8 cellular contexts compared by ENCODE assay signal in genomic region chr17:2393184-2393953, GRCh38. TPM values are rescaled to one million over a fixed set of nuclear protein-coding genes. Genes with fewer than 3 reads are reported as not detected.
DNase-seq lines count a peak whose midpoint lies in the region; ATAC-seq and TF ChIP-seq lines count a peak whose summit lies in the region.

No MANE protein-coding gene starts in this region.

- DNase-seq in AG04449 (ENCODE audit: low read depth, low spot score) = no peak
- peak; percentile 83 for DNase-seq in NCI-H226
- DNase-seq in activated CD4-positive, alpha-beta T cell treated with anti-CD3 and anti-CD28 coated beads for 36 hours = peak; percentile 96
- DNase-seq in choroid plexus epithelial cell (ENCODE audit: low read depth) = peak; percentile 87
- DNase-seq in stimulated activated CD4-positive, alpha-beta T cell treated with anti-CD3 and anti-CD28 coated beads, Interleukin-1b, Interleukin-23, amount 100 ng/mL, for 1 hour (ENCODE audit: low read depth in 2 of 2) = peak; percentile 86

- H3K27me3 Mint-ChIP-seq in activated CD4-positive, alpha-beta T cell treated with anti-CD3 and anti-CD28 coated beads for 36 hours = no peaks in the 10 kb centered on the region

- peak overlapping the region; percentile 62 for H3K4me3 ChIP-seq in AG04449 (ENCODE audit: low read depth, low read length)
- peak overlapping the region; percentile 73 for H3K4me3 ChIP-seq in choroid plexus epithelial cell (ENCODE audit: low read depth, low read length)

- POLR2A ChIA-PET in AG04449 (lab: Yijun Ruan, JAX) = interaction anchor here (0.6 to 2.6 kb wide), 8 partner anchors 8 to 676 kb away, joined by 3 to 17 read pairs (median 8); no protein-coding TSS in a partner anchor
- POLR2A ChIA-PET in activated CD4-positive, alpha-beta T cell treated with anti-CD3 and anti-CD28 coated beads for 36 hours (lab: Charles Lee) = interaction anchor here (0.6 to 2.9 kb wide), 10 partner anchors 9 to 559 kb away, joined by 3 to 36 read pairs (median 4); partner anchors contain the start of genes MNT, PAFAH1B1, SGSM2 and SMG6

- no peaks in the 10 kb centered on the region for H3K27me3 ChIP-seq in layer of hippocampus (ENCODE audit: control insufficient read depth, insufficient read depth, low read length)

- no peaks in the 10 kb centered on the region for H3K9me3 Mint-ChIP-seq in activated CD4-positive, alpha-beta T cell treated with anti-CD3 and anti-CD28 coated beads for 36 hours (ENCODE audit: low read depth)

- CTCF ChIA-PET in AG04449 (lab: Yijun Ruan, JAX) = interaction anchor here (2.1 to 5.2 kb wide), 5 partner anchors 10 to 23 kb away, joined by 9 to 91 read pairs (median 10); no protein-coding TSS in a partner anchor
- CTCF ChIA-PET in activated CD4-positive, alpha-beta T cell treated with anti-CD3 and anti-CD28 coated beads for 36 hours (lab: Charles Lee) = interaction anchor here (0.7 to 4.6 kb wide), 4 partner anchors 8 to 23 kb away, joined by 3 to 52 read pairs (median 22); partner anchors contain the start of gene MNT

- intact Hi-C loops in activated CD4-positive, alpha-beta T cell treated with anti-CD3 and anti-CD28 coated beads for 36 hours (cut with DNase I, micrococcal nuclease) = loop anchor here (1.0 to 10.0 kb wide), 8 partner anchors 199 to 1571 kb away; partner anchors contain the start of genes ATP2A3 (in 1 of the 2), CLUH (in 1 of the 2), HIC1 (in 1 of the 2) and OVCA2 (in 1 of the 2)

- no peak for TF ChIP-seq CTCF in AG04449 (IDR thresholded peaks at IDR 0.05; ENCODE audit: insufficient read depth, low read length, missing control alignments)
- TF ChIP-seq CTCF in choroid plexus epithelial cell (conservative IDR thresholded peaks at IDR 0.05; ENCODE audit: low read depth, low read length) = no peak

- peak overlapping the region; percentile 80 for H3K4me3 Mint-ChIP-seq in activated CD4-positive, alpha-beta T cell treated with anti-CD3 and anti-CD28 coated beads for 36 hours

- H3K4me1 Mint-ChIP-seq in activated CD4-positive, alpha-beta T cell treated with anti-CD3 and anti-CD28 coated beads for 36 hours = peaks cover 59% of the 10 kb centered on the region

- H3K27ac Mint-ChIP-seq in activated CD4-positive, alpha-beta T cell treated with anti-CD3 and anti-CD28 coated beads for 36 hours = peak overlapping the region; percentile 94

- peak; percentile 42 for ATAC-seq in GM18867 (IDR thresholded peaks at IDR 0.05; ENCODE audit: unreplicated experiment)
- ATAC-seq in HG03095 (IDR thresholded peaks at IDR 0.05; ENCODE audit: unreplicated experiment) = peak; percentile 14
- peak; percentile 62 for ATAC-seq in activated CD4-positive, alpha-beta T cell treated with anti-CD3 and anti-CD28 coated beads for 36 hours

- peaks cover 12% of the 10 kb centered on the region for H3K36me3 Mint-ChIP-seq in activated CD4-positive, alpha-beta T cell treated with anti-CD3 and anti-CD28 coated beads for 36 hours (ENCODE audit: low read depth)

- H3K27ac ChIP-seq in layer of hippocampus (ENCODE audit: low read depth, low read length) = peak overlapping the region; percentile 98

RNA-seq across cellular contexts. Expression of gene MNT, which starts 7.5 kb away (rescaled TPM):
- 10 to 100 TPM; 16.0 to 19.3 TPM for total RNA-seq in activated CD4-positive, alpha-beta T cell treated with anti-CD3 and anti-CD28 coated beads for 36 hours

RNA-seq across cellular contexts. Expression of gene SGSM2, which starts 56.1 kb away (rescaled TPM):
- 10 to 100 TPM; 21.4 to 28.0 TPM for total RNA-seq in activated CD4-positive, alpha-beta T cell treated with anti-CD3 and anti-CD28 coated beads for 36 hours

RNA-seq across cellular contexts. Expression of gene TSR1, which starts 57.1 kb away (rescaled TPM):
- 10 to 100 TPM; 59.3 to 77.0 TPM for total RNA-seq in activated CD4-positive, alpha-beta T cell treated with anti-CD3 and anti-CD28 coated beads for 36 hours
